1 cellular context compared by ENCODE assay signal in genomic region chr21:27424601-27425000, GRCh38.
TF ChIP-seq lines count a peak whose summit lies in the region.

No MANE protein-coding gene starts in this region.

TF ChIP-seq in GM23338, 12 proteins besides CTCF, POLR2A, EP300 and RAD21 (continued from another document):
- TF ChIP-seq, protein P1, sequence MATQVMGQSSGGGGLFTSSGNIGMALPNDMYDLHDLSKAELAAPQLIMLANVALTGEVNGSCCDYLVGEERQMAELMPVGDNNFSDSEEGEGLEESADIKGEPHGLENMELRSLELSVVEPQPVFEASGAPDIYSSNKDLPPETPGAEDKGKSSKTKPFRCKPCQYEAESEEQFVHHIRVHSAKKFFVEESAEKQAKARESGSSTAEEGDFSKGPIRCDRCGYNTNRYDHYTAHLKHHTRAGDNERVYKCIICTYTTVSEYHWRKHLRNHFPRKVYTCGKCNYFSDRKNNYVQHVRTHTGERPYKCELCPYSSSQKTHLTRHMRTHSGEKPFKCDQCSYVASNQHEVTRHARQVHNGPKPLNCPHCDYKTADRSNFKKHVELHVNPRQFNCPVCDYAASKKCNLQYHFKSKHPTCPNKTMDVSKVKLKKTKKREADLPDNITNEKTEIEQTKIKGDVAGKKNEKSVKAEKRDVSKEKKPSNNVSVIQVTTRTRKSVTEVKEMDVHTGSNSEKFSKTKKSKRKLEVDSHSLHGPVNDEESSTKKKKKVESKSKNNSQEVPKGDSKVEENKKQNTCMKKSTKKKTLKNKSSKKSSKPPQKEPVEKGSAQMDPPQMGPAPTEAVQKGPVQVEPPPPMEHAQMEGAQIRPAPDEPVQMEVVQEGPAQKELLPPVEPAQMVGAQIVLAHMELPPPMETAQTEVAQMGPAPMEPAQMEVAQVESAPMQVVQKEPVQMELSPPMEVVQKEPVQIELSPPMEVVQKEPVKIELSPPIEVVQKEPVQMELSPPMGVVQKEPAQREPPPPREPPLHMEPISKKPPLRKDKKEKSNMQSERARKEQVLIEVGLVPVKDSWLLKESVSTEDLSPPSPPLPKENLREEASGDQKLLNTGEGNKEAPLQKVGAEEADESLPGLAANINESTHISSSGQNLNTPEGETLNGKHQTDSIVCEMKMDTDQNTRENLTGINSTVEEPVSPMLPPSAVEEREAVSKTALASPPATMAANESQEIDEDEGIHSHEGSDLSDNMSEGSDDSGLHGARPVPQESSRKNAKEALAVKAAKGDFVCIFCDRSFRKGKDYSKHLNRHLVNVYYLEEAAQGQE (IDR thresholded peaks at IDR 0.05; ENCODE audit: unreplicated experiment): no peak
- no peak for TF ChIP-seq NANOG (IDR thresholded peaks at IDR 0.05; ENCODE audit: borderline replicate concordance)
- no peak for TF ChIP-seq POLR2AphosphoS5 (IDR thresholded peaks at IDR 0.05; ENCODE audit: low read depth)
- TF ChIP-seq ZNF331 (CRISPR knock-in tag; IDR thresholded peaks at IDR 0.05; ENCODE audit: low read depth): no peak
- no peak for TF ChIP-seq CREB1 (CRISPR knock-in tag; IDR thresholded peaks at IDR 0.05; ENCODE audit: low read depth)
- no peak for TF ChIP-seq STAT1 (IDR thresholded peaks at IDR 0.05; ENCODE audit: unreplicated experiment)
- no peak for TF ChIP-seq EZH2phosphoT487 (IDR thresholded peaks at IDR 0.05; ENCODE audit: unreplicated experiment)
- TF ChIP-seq JUNB (IDR thresholded peaks at IDR 0.05; ENCODE audit: unreplicated experiment): no peak
- no peak for TF ChIP-seq ZNF114 (CRISPR knock-in tag; IDR thresholded peaks at IDR 0.05)
